Comparison of ENCODE assay signal across 8 cellular contexts in genomic region chr1:208132287-208132882, GRCh38.
A peak's percentile ranks its signal among the peaks of the same experiment; 100 is the strongest.
DNase-seq lines count a peak whose midpoint lies in the region; ATAC-seq and TF ChIP-seq lines count a peak whose summit lies in the region.

No MANE protein-coding gene starts in this region.

- no peaks in the 10 kb centered on the region for H3K9me3 Mint-ChIP-seq in effector memory CD8-positive, alpha-beta T cell

- no peaks in the 10 kb centered on the region for H3K36me3 Mint-ChIP-seq in effector memory CD8-positive, alpha-beta T cell (ENCODE audit: insufficient read depth)

- no peak overlapping the region for H3K4me3 Mint-ChIP-seq in effector memory CD8-positive, alpha-beta T cell

- no peak overlapping the region for H3K4me3 ChIP-seq in AG10803 (ENCODE audit: low read length)

- peak; percentile 93 for TF ChIP-seq CTCF in AG10803 (conservative IDR thresholded peaks at IDR 0.05; ENCODE audit: low read length)

- peaks cover 37 to 42% of the 10 kb centered on the region in 2 donors for H3K27me3 Mint-ChIP-seq in effector memory CD8-positive, alpha-beta T cell

- ATAC-seq in GM18861 (IDR thresholded peaks at IDR 0.05; ENCODE audit: unreplicated experiment), result peak; percentile 93
- peak; percentile 91 for ATAC-seq in HG03103 (IDR thresholded peaks at IDR 0.05; ENCODE audit: low read depth, unreplicated experiment)
- peak; percentile 36 for ATAC-seq in effector memory CD8-positive, alpha-beta T cell (replicated peaks)

- DNase-seq in AG10803 (ENCODE audit: low read depth) (peak; percentile 74), NCI-H345 (lab: John Stamatoyannopoulos, UW) (peak; percentile 82), lung microvascular endothelial cell (ENCODE audit: low read depth in 2 of 2) (peak; percentile 78 to 86)
- DNase-seq in activated CD4-positive, alpha-beta T cell treated with anti-CD3 and anti-CD28 coated beads, Interleukin-2, amount 50 U/mL, for 4 hours, result peak; percentile 18 to 24
- peak; percentile 16 to 36 (median 26) for DNase-seq in effector memory CD8-positive, alpha-beta T cell
- peak; percentile 17 for DNase-seq in stimulated activated CD8-positive, alpha-beta memory T cell treated with anti-CD3 and anti-CD28 coated beads, Interleukin-7, amount 100 ng/mL, for 24 hours (ENCODE audit: low read depth)

- peaks cover 5 to 6% of the 10 kb centered on the region in 2 donors for H3K4me1 Mint-ChIP-seq in effector memory CD8-positive, alpha-beta T cell (ENCODE audit: low read depth in 2 of 2)

- no peak overlapping the region for H3K27ac Mint-ChIP-seq in effector memory CD8-positive, alpha-beta T cell

Comparison
In these comparisons a context has a peak if more than half of its experiments do, and no peak if none do; other contexts are left out.
1. DNase-seq: peak in every context shown above with its lines; median percentile 82 in NCI-H345; 82 in lung microvascular endothelial cell; 74 in AG10803; 26 in effector memory CD8-positive, alpha-beta T cell; 21 in activated CD4-positive, alpha-beta T cell treated with anti-CD3 and anti-CD28 coated beads, Interleukin-2, amount 50 U/mL, for 4 hours; 17 in stimulated activated CD8-positive, alpha-beta memory T cell treated with anti-CD3 and anti-CD28 coated beads, Interleukin-7, amount 100 ng/mL, for 24 hours.
2. ATAC-seq: peak in every context shown above with its lines; median percentile 93 in GM18861; 91 in HG03103; 36 in effector memory CD8-positive, alpha-beta T cell.